In genomic region chr1:1290238-1290731, GRCh38 we compare ENCODE assay signal across 8 cellular contexts. TPM values are rescaled to one million over a fixed set of nuclear protein-coding genes. Genes with fewer than 3 reads are reported as not detected.
DNase-seq lines count a peak whose midpoint lies in the region; ATAC-seq and TF ChIP-seq lines count a peak whose summit lies in the region.

No MANE protein-coding gene starts in this region.

- no peaks in the 10 kb centered on the region for H3K79me2 ChIP-seq in OCI-LY1 (ENCODE audit: insufficient read depth, low read length)

- ATAC-seq in psoas muscle (peak; percentile 47 to 75 (median 68)), HG02678 (IDR thresholded peaks at IDR 0.05; ENCODE audit: unreplicated experiment) (no peak)

- intact Hi-C loops in psoas muscle (cut with DNase I): loop anchor here (2.0 to 5.0 kb wide), 3 partner anchors 167 to 308 kb away; partner anchors contain the start of gene PERM1 (in 1 of the 2)

- H3K27me3 ChIP-seq in OCI-LY1 (ENCODE audit: insufficient read depth, low read length) (no peaks in the 10 kb centered on the region), psoas muscle (ENCODE audit: insufficient read depth in 3 of 3, low read length in 2 of 3) (peaks cover 0 to 25% (median 4%) of the 10 kb centered on the region in 3 donors)

- no peak overlapping the region for H3K9ac ChIP-seq in OCI-LY1 (ENCODE audit: low read length)

- H3F3A ChIP-seq in OCI-LY1 (ENCODE audit: insufficient read depth, low read length): no peaks in the 10 kb centered on the region

- H3K4me1 ChIP-seq in OCI-LY1 (ENCODE audit: insufficient read depth, low read length, severe bottlenecking) (no peaks in the 10 kb centered on the region), psoas muscle (no peaks in the 10 kb centered on the region)

- no peak overlapping the region for H3K4me2 ChIP-seq in OCI-LY1 (ENCODE audit: low read length)

- no peaks in the 10 kb centered on the region for H3K36me3 ChIP-seq in OCI-LY1 (ENCODE audit: insufficient read depth, low read length)
- H3K36me3 ChIP-seq in psoas muscle (ENCODE audit: insufficient read depth in 1 of 2, low read depth in 1 of 2): peaks cover 0 to 14% of the 10 kb centered on the region in 2 donors

- H3K27ac ChIP-seq in OCI-LY1 (ENCODE audit: low read depth, low read length, poor library complexity, severe bottlenecking) (no peak overlapping the region), psoas muscle (no peak overlapping the region)

- H4K20me1 ChIP-seq in OCI-LY1 (ENCODE audit: insufficient read depth, low read length): no peaks in the 10 kb centered on the region

- no peak overlapping the region for H3K4me3 ChIP-seq in OCI-LY1 (ENCODE audit: low read depth, low read length, poor library complexity, severe bottlenecking)
- no peak overlapping the region for H3K4me3 ChIP-seq in foreskin fibroblast (ENCODE audit: low read depth in 1 of 2, low read length in 2 of 2)
- H3K4me3 ChIP-seq in psoas muscle: no peak overlapping the region

- peak; percentile 52 for TF ChIP-seq CTCF in OCI-LY1 (IDR thresholded peaks at IDR 0.05; ENCODE audit: low read length)
- TF ChIP-seq CTCF in foreskin fibroblast (IDR thresholded peaks at IDR 0.05; ENCODE audit: low read depth, low read length): peak; percentile 46
- TF ChIP-seq CTCF in psoas muscle (IDR thresholded peaks at IDR 0.05): peak; percentile 58

- H3K9me3 ChIP-seq in OCI-LY1 (ENCODE audit: low read length) (no peaks in the 10 kb centered on the region), psoas muscle (no peaks in the 10 kb centered on the region)

- H3K9me2 ChIP-seq in OCI-LY1 (ENCODE audit: low read depth, low read length): no peaks in the 10 kb centered on the region

- 49 to 67% (median 62%) methylated on average over 14 to 15 of the region's 15 CpGs for WGBS in psoas muscle, 3 donors

- peak; percentile 23 for DNase-seq in SKM-1 treated with dmso at 0.1 percent for 144 hours (lab: John Stamatoyannopoulos, UW; ENCODE audit: unreplicated experiment)
- DNase-seq in SKM-1 (lab: John Stamatoyannopoulos, UW; ENCODE audit: unreplicated experiment): no peak
- DNase-seq in activated T-cell treated with anti-CD3 and anti-CD28 coated beads, Interleukin-2, amount 50 U/mL, for 48 hours: peak; percentile 66 to 69
- DNase-seq in foreskin fibroblast: peak in 1 of 2 donors; percentile 71
- DNase-seq in psoas muscle: peak; percentile 66 to 84
- DNase-seq in cortex of kidney (lab: John Stamatoyannopoulos, UW): no peak

- no peak overlapping the region for H2AFZ ChIP-seq in OCI-LY1 (ENCODE audit: low read length)

RNA-seq across cellular contexts. Expression of gene SCNN1D, which starts 10.0 kb away (rescaled TPM):
- total RNA-seq in psoas muscle: 1 to 10 TPM; 1.4 to 3.5 (median 1.4) TPM
- 1 to 10 TPM in 2 of 3 donors, under 1 TPM in 1; 0.48 to 2.0 (median 1.6) TPM for polyA plus RNA-seq in psoas muscle

RNA-seq across cellular contexts. Expression of gene UBE2J2, which starts 16.6 kb away (rescaled TPM):
- 10 to 100 TPM; 36.8 to 48.1 (median 42.4) TPM for total RNA-seq in psoas muscle
- polyA plus RNA-seq in psoas muscle: 10 to 100 TPM; 44.9 to 80.9 (median 62.3) TPM

RNA-seq across cellular contexts. Expression of gene ACAP3, which starts 17.4 kb away (rescaled TPM):
- 10 to 100 TPM; 20.8 to 32.0 (median 26.3) TPM for total RNA-seq in psoas muscle
- 10 to 100 TPM; 14.7 to 23.7 (median 15.5) TPM for polyA plus RNA-seq in psoas muscle

RNA-seq across cellular contexts. Expression of gene PUSL1, which starts 18.1 kb away (rescaled TPM):
- 1 to 10 TPM; 3.7 to 7.3 (median 5.8) TPM for total RNA-seq in psoas muscle
- 1 to 10 TPM; 7.9 to 9.1 (median 9.0) TPM for polyA plus RNA-seq in psoas muscle

RNA-seq across cellular contexts. Expression of gene INTS11, which starts 34.2 kb away (rescaled TPM):
- total RNA-seq in psoas muscle: 10 to 100 TPM; 55.6 to 80.8 (median 64.0) TPM
- polyA plus RNA-seq in psoas muscle: 10 to 100 TPM; 71.2 to 72.7 (median 71.8) TPM

Comparison
In these comparisons a context has a peak if more than half of its experiments do, and no peak if none do; other contexts are left out.
1. DNase-seq: peak in SKM-1 treated with dmso at 0.1 percent for 144 hours (single experiment), activated T-cell treated with anti-CD3 and anti-CD28 coated beads, Interleukin-2, amount 50 U/mL, for 48 hours (2 of 2) and psoas muscle (2 of 2); none in SKM-1 (single experiment) and cortex of kidney (single experiment).
2. Peak in every context shown above with its lines, with median percentiles within 50 percentile points of each other: CTCF ChIP-seq.